ENCODE assay signal across 13 cellular contexts in the genomic region with DNA sequence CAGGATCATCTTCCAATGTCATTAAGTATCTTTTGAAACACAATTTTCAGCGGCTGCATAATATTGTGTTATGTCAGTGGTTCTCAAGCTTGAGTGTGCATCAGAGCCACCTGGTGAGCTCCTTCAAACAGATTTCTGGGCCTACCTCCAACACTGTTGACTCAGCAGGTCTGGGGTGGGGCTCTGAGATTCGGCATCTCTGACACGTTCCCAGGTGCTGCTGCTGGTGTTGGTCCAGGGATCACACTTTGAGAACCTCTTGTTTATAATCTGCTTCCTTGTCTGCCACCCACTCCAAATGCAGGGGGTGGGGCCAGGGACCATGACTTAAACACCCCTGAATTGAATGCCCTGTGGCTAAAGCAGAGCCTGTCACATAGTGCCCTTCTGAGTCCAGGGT.
DNase-seq lines count a peak whose midpoint lies in the region; ATAC-seq and TF ChIP-seq lines count a peak whose summit lies in the region.
"Had no signal": no experiment of that assay in that cellular context is flagged by ENCODE, and none has a peak within 500 bp of the region (broad histone marks: within the 10 kb centered on the region; RNA-seq: fewer than 3 reads in every experiment).

No MANE protein-coding gene starts in this region.

- no peak for ATAC-seq in HG03354 (IDR thresholded peaks at IDR 0.05; ENCODE audit: poor library complexity, severe bottlenecking, unreplicated experiment)

- H3K36me3 ChIP-seq in colonic mucosa (no peaks in the 10 kb centered on the region), thyroid gland (no peaks in the 10 kb centered on the region)
- H3K36me3 ChIP-seq: left ventricle myocardium inferior, ovary had no signal

- H3K4me1 ChIP-seq in colonic mucosa (no peaks in the 10 kb centered on the region), thyroid gland (peaks cover 27 to 30% of the 10 kb centered on the region in 2 donors)

- no peak overlapping the region for H3K4me3 ChIP-seq in colonic mucosa
- no peak overlapping the region for H3K4me3 ChIP-seq in thyroid gland (replicated peaks in 1 of 3)
- H3K4me3 ChIP-seq: left ventricle myocardium inferior, ovary had no signal

- TF ChIP-seq POLR2A in thyroid gland (IDR thresholded peaks at IDR 0.05), result no peak

- H3K27me3 ChIP-seq in colonic mucosa, result no peaks in the 10 kb centered on the region
- no peaks in the 10 kb centered on the region for H3K27me3 ChIP-seq in thyroid gland
- H3K27me3 ChIP-seq: ovary had no signal

- no peaks in the 10 kb centered on the region for H3K9me3 ChIP-seq in colonic mucosa
- H3K9me3 ChIP-seq in thyroid gland, result no peaks in the 10 kb centered on the region
- H3K9me3 ChIP-seq: left ventricle myocardium inferior, ovary had no signal

- WGBS in thyroid gland, 2 donors, result 25 to 29% methylated on average over 3 of the region's 3 CpGs

- peak; percentile 16 for DNase-seq in NCI-H2171 treated with DMSO at 0.1 percent for 48 hours (lab: John Stamatoyannopoulos, UW)
- DNase-seq in NCI-H2171 (lab: John Stamatoyannopoulos, UW), result no peak
- peak; percentile 24 for DNase-seq in NCI-H2196 treated with DMSO at 0.1 percent for 48 hours (lab: John Stamatoyannopoulos, UW; ENCODE audit: unreplicated experiment)
- peak; percentile 51 for DNase-seq in colonic mucosa
- DNase-seq in thyroid gland, result peak; percentile 90
- DNase-seq in HUDEP-2 (lab: John Stamatoyannopoulos, UW; ENCODE audit: unreplicated experiment in 76 of 76), result no peak
- no peak for DNase-seq in iPS-NIHi11 (ENCODE audit: low spot score)
- DNase-seq: activated T-cell treated with anti-CD3 and anti-CD28 coated beads, Interleukin-2, amount 50 U/mL, for 48 hours; left ventricle myocardium inferior; NK-92 treated with Interleukin-12 subunit alpha and Interleukin-12 subunit beta, amount 100 ng/mL, for 24 hours; ovary; stimulated activated CD4-positive, alpha-beta T cell treated with anti-CD3 and anti-CD28 coated beads, Interleukin-4, amount 100 ng/mL, for 1 hour had no signal

- H3K9ac ChIP-seq in colonic mucosa (ENCODE audit: low read depth in 2 of 2, low read length in 2 of 2), result no peak overlapping the region

- no peak for TF ChIP-seq CTCF in colonic mucosa (IDR thresholded peaks at IDR 0.05)
- no peak for TF ChIP-seq CTCF in thyroid gland (IDR thresholded peaks at IDR 0.05)

- no peak overlapping the region for H3K27ac ChIP-seq in colonic mucosa
- peak overlapping the region in 1 of 3 donors; percentile 58 for H3K27ac ChIP-seq in thyroid gland
- H3K27ac ChIP-seq: left ventricle myocardium inferior, ovary had no signal

- intact Hi-C loops in colonic mucosa (cut with DNase I) (no loop called here), thyroid gland (cut with DNase I) (no loop called here)

Comparison
In these comparisons a context has a peak if more than half of its experiments do, and no peak if none do; other contexts are left out.
1. DNase-seq: peak in NCI-H2171 treated with DMSO at 0.1 percent for 48 hours (single experiment), NCI-H2196 treated with DMSO at 0.1 percent for 48 hours (single experiment), colonic mucosa (single experiment) and thyroid gland (2 of 2); none in NCI-H2171 (single experiment), HUDEP-2 (0 of 76) and iPS-NIHi11 (single experiment).